Comparison of ENCODE assay signal across 22 cellular contexts in genomic region chr5:169083394-169084018, GRCh38.
"Had no signal": no experiment of that assay in that cellular context is flagged by ENCODE, and none has a peak within 500 bp of the region (broad histone marks: within the 10 kb centered on the region; RNA-seq: fewer than 3 reads in every experiment).

No MANE protein-coding gene starts in this region.

- DNase-seq: activated CD4-positive, alpha-beta T cell treated with anti-CD3 and anti-CD28 coated beads, Interleukin-2, amount 50 U/mL, for 1 hour; activated CD8-positive, alpha-beta memory T cell treated with anti-CD3 and anti-CD28 coated beads for 24 hours; activated naive CD4-positive, alpha-beta T cell treated with anti-CD3 and anti-CD28 coated beads for 36 hours; activated naive CD8-positive, alpha-beta T cell treated with anti-CD3 and anti-CD28 coated beads, Interleukin-2, amount 50 U/mL, for 24 hours; aorta; effector memory CD8-positive, alpha-beta T cell; foreskin melanocyte; mucosa of descending colon; naive thymus-derived CD4-positive, alpha-beta T cell; nucleus accumbens; posterior cingulate gyrus; stimulated activated CD4-positive, alpha-beta T cell treated with anti-CD3 and anti-CD28 coated beads, Interleukin-15, amount 100 ng/mL, for 24 hours; stimulated activated CD4-positive, alpha-beta T cell treated with anti-CD3 and anti-CD28 coated beads, Interleukin-4, amount 100 ng/mL, for 1 hour; stimulated activated naive CD4-positive, alpha-beta T cell; SW 1271; transverse colon had no signal

- H3K4me3 ChIP-seq: lung, mucosa of descending colon, skin epidermis, transverse colon had no signal

- H3K27me3 Mint-ChIP-seq: dendritic cell treated with granulocyte-macrophage colony-stimulating factor and Interleukin-4, amounts not matched to agents 40 ng/mL and 50 ng/mL, for 4 days had no signal

- ATAC-seq: activated naive CD8-positive, alpha-beta T cell treated with anti-CD3 and anti-CD28 coated beads, Interleukin-2, amount 50 U/mL, for 24 hours; activated T-helper 17 cell treated with anti-CD3 and anti-CD28 coated beads, Interleukin-2, amount 50 U/mL, for 72 hours; effector memory CD8-positive, alpha-beta T cell; mucosa of descending colon; naive thymus-derived CD4-positive, alpha-beta T cell had no signal

- H3K4me1 ChIP-seq: transverse colon had no signal

- H3K36me3 Mint-ChIP-seq: naive thymus-derived CD4-positive, alpha-beta T cell had no signal

- H3K27me3 ChIP-seq: transverse colon had no signal

- H3K27ac Mint-ChIP-seq: activated naive CD4-positive, alpha-beta T cell treated with anti-CD3 and anti-CD28 coated beads for 36 hours; activated naive CD8-positive, alpha-beta T cell treated with anti-CD3 and anti-CD28 coated beads, Interleukin-2, amount 50 U/mL, for 24 hours; activated T-helper 17 cell treated with anti-CD3 and anti-CD28 coated beads, Interleukin-2, amount 50 U/mL, for 72 hours; dendritic cell treated with granulocyte-macrophage colony-stimulating factor and Interleukin-4, amounts not matched to agents 40 ng/mL and 50 ng/mL, for 4 days; effector memory CD8-positive, alpha-beta T cell; naive thymus-derived CD4-positive, alpha-beta T cell; T-helper 2 cell treated with Interferon-gamma antibody and Interleukin-4, amounts not matched to agents 5 μg/mL and 100 μg/mL, for 36 hours had no signal

- H3K36me3 ChIP-seq: transverse colon had no signal

- H3K9me3 Mint-ChIP-seq: activated naive CD4-positive, alpha-beta T cell treated with anti-CD3 and anti-CD28 coated beads for 36 hours; activated naive CD8-positive, alpha-beta T cell treated with anti-CD3 and anti-CD28 coated beads, Interleukin-2, amount 50 U/mL, for 24 hours; activated T-helper 17 cell treated with anti-CD3 and anti-CD28 coated beads, Interleukin-2, amount 50 U/mL, for 72 hours; dendritic cell treated with granulocyte-macrophage colony-stimulating factor and Interleukin-4, amounts not matched to agents 40 ng/mL and 50 ng/mL, for 4 days; effector memory CD8-positive, alpha-beta T cell; naive thymus-derived CD4-positive, alpha-beta T cell; T-helper 2 cell treated with Interferon-gamma antibody and Interleukin-4, amounts not matched to agents 5 μg/mL and 100 μg/mL, for 36 hours had no signal

- H3K4me3 Mint-ChIP-seq: activated naive CD4-positive, alpha-beta T cell treated with anti-CD3 and anti-CD28 coated beads for 36 hours; activated naive CD8-positive, alpha-beta T cell treated with anti-CD3 and anti-CD28 coated beads, Interleukin-2, amount 50 U/mL, for 24 hours; activated T-helper 17 cell treated with anti-CD3 and anti-CD28 coated beads, Interleukin-2, amount 50 U/mL, for 72 hours; dendritic cell treated with granulocyte-macrophage colony-stimulating factor and Interleukin-4, amounts not matched to agents 40 ng/mL and 50 ng/mL, for 4 days; effector memory CD8-positive, alpha-beta T cell; naive thymus-derived CD4-positive, alpha-beta T cell; T-helper 2 cell treated with Interferon-gamma antibody and Interleukin-4, amounts not matched to agents 5 μg/mL and 100 μg/mL, for 36 hours had no signal

- H3K9me3 ChIP-seq: mucosa of descending colon, transverse colon had no signal

- H3K4me1 Mint-ChIP-seq: activated naive CD8-positive, alpha-beta T cell treated with anti-CD3 and anti-CD28 coated beads, Interleukin-2, amount 50 U/mL, for 24 hours; activated T-helper 17 cell treated with anti-CD3 and anti-CD28 coated beads, Interleukin-2, amount 50 U/mL, for 72 hours had no signal

- H3K27ac ChIP-seq: epithelial cell of prostate, skin epidermis, transverse colon had no signal
